8 cellular contexts compared by ENCODE assay signal in the genomic region with DNA sequence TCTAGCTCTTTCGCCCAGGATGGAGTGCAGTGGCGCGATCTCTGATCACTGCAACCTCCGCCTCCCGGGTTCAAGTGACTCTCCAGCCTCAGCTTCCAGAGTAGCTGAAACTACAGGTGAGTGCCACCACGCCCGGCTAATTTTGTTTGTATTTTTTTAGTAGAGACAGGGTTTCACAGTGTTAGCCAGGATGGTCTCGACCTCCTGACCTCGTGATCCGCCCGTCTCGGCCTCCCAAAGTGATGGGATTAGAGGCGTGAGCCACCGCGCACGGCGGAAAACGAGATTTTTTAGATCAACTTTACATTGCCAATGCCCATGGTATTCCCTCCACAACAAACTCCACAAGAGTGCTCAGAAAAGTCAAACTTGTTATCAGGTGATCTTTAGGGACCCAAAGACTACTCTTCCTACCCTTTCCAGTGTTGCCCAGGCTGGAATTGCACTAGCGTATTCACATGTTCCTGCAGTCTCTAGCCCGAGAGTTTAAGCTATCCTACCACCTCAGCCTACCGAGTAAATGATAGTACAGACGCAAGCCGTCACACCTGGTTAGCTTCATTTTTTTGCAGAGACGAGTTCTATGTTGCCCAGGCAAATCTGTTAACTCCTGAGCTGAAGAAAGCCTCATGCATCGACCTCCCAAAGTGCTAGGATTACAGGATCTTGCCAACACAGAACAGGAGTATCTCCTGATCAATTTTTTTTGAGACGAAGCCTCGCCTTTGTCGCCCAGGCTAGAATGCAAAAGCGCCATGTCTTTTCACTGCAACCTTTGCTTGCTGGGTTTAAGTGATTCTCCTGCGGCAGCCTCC.
DNase-seq lines count a peak whose midpoint lies in the region; ATAC-seq, FAIRE-seq and TF ChIP-seq lines count a peak whose summit lies in the region.

No MANE protein-coding gene starts in this region.

- no peak overlapping the region for H2BK12ac ChIP-seq in trophoblast cell (ENCODE audit: low read length)

- POLR2A ChIA-PET in Panc1 (lab: Charles Lee), result interaction anchor here (0.6 to 3.8 kb wide), 9 partner anchors 9 to 1652 kb away, joined by 3 to 46 read pairs (median 9); a partner anchor contains a TSS

- peak overlapping the region; percentile 95 for H3K4me2 ChIP-seq in trophoblast cell (ENCODE audit: low read length)

- H3K27ac ChIP-seq in Panc1 (ENCODE audit: low read length) (peak overlapping the region; percentile 98), trophoblast cell (ENCODE audit: low read depth, low read length) (peak overlapping the region; percentile 39)

- no peak for TF ChIP-seq CTCF in Panc1 (IDR thresholded peaks at IDR 0.05)

- H3K4me3 ChIP-seq in Panc1 (ENCODE audit: low read depth in 2 of 2, low read length in 2 of 2) (peak overlapping the region; percentile 75 to 78), trophoblast cell (ENCODE audit: low read depth, low read length) (peak overlapping the region; percentile 42)

- no peak overlapping the region for H3K14ac ChIP-seq in trophoblast cell (ENCODE audit: low read length)

- no peaks in the 10 kb centered on the region for H3K9me3 ChIP-seq in Panc1 (ENCODE audit: control insufficient read depth, insufficient read depth, low read depth, low read length)
- no peaks in the 10 kb centered on the region for H3K9me3 ChIP-seq in trophoblast cell (ENCODE audit: insufficient read depth, low read depth, low read length)

- peak overlapping the region; percentile 18 for H4K8ac ChIP-seq in trophoblast cell (ENCODE audit: low read depth, low read length)

- H3K36me3 ChIP-seq in Panc1 (ENCODE audit: control insufficient read depth, insufficient read depth, low read length) (no peaks in the 10 kb centered on the region), trophoblast cell (ENCODE audit: control insufficient read depth in 1 of 2, insufficient read depth in 2 of 2, low read length in 2 of 2) (no peaks in the 10 kb centered on the region)

- intact Hi-C loops in Panc1 (cut with micrococcal nuclease; ENCODE audit: unreplicated experiment), result loop anchor here (2.0 to 5.0 kb wide), 2 partner anchors 57 to 69 kb away; a partner anchor contains a TSS

- FAIRE-seq in H54 (lab: Jason Lieb, UNC), result no peak

- DNase-seq in stimulated activated CD4-positive, alpha-beta T cell treated with anti-CD3 and anti-CD28 coated beads, Interleukin-15, amount 100 ng/mL, for 24 hours, result peak; percentile 65
- no peak for DNase-seq in stimulated activated CD4-positive, alpha-beta T cell treated with anti-CD3 and anti-CD28 coated beads, Interleukin-4, amount 100 ng/mL, for 24 hours
- no peak for DNase-seq in Panc1 (ENCODE audit: low read depth, low spot score)
- peak; percentile 77 to 86 for DNase-seq in erythroblast (lab: John Stamatoyannopoulos, UW)
- peak in 1 of 2 donors; percentile 48 for DNase-seq in trophoblast cell
- no peak for DNase-seq in H54 (ENCODE audit: insufficient read length, low spot score)

- no peak overlapping the region for H2AK5ac ChIP-seq in trophoblast cell (ENCODE audit: low read length)

- no CpG with 5 or more reads among the region's 30 CpGs for WGBS in trophoblast cell (ENCODE audit: extremely low coverage, insufficient coverage, insufficient read length)

- TF ChIP-seq POLR2A in erythroblast (IDR thresholded peaks at IDR 0.05; ENCODE audit: low read length) (peak; percentile 25), H54 (IDR thresholded peaks at IDR 0.05; ENCODE audit: low read depth, low read length) (no peak; the same call in 1 of the 2 replicates)

- no peak overlapping the region for H3K23ac ChIP-seq in trophoblast cell (ENCODE audit: low read length)

- H3K4me1 ChIP-seq in Panc1 (ENCODE audit: control insufficient read depth, insufficient read depth, low read length), result peaks cover 18% of the 10 kb centered on the region
- H3K4me1 ChIP-seq in trophoblast cell (ENCODE audit: control insufficient read depth in 1 of 2, insufficient read depth in 2 of 2, low read length in 2 of 2), result peaks cover 2 to 12% of the 10 kb centered on the region in 2 experiments

- H3K4ac ChIP-seq in trophoblast cell (ENCODE audit: low read depth, low read length), result no peak overlapping the region

- no peak overlapping the region for H4K12ac ChIP-seq in trophoblast cell (ENCODE audit: low read depth, low read length)

- H4K91ac ChIP-seq in trophoblast cell (ENCODE audit: low read depth, low read length), result no peak overlapping the region

- H3K79me1 ChIP-seq in trophoblast cell (ENCODE audit: low read length), result peaks cover 12% of the 10 kb centered on the region

- H3K79me2 ChIP-seq in trophoblast cell (ENCODE audit: control insufficient read depth, insufficient read depth, low read length, poor library complexity), result no peaks in the 10 kb centered on the region

- H2BK5ac ChIP-seq in trophoblast cell (ENCODE audit: low read depth, low read length, poor library complexity), result peak overlapping the region; percentile 10

- CTCF ChIA-PET in Panc1 (lab: Charles Lee), result interaction anchor here (0.6 kb wide), 1 partner anchor 1036 kb away, joined by 3 read pairs; no protein-coding TSS in a partner anchor

- peak overlapping the region; percentile 39 for H3K9ac ChIP-seq in trophoblast cell (ENCODE audit: low read length)

- no peak overlapping the region for H2BK120ac ChIP-seq in trophoblast cell (ENCODE audit: insufficient read depth, low read length, poor library complexity)

- ATAC-seq in Panc1 (peak; percentile 3; the same call in 1 of the 2 replicates), HG03280 (IDR thresholded peaks at IDR 0.05; ENCODE audit: unreplicated experiment) (no peak), HG03342 (IDR thresholded peaks at IDR 0.05; ENCODE audit: unreplicated experiment) (no peak)

- BruUV-seq in Panc1 (replicated peaks; lab: Mats Ljungman, UMichigan), result no TSS peak

- in situ Hi-C loops in Panc1 (cut with HindIII; ENCODE audit: low pct_unique_long_range_greater_than_20kb, low sequenced_read_pairs), result no loop called here

- no peak overlapping the region for H2AFZ ChIP-seq in trophoblast cell (ENCODE audit: insufficient read depth, low read length, poor library complexity)

- no peak overlapping the region for H3K18ac ChIP-seq in trophoblast cell (ENCODE audit: low read length)

- H3K27me3 ChIP-seq in Panc1 (ENCODE audit: control insufficient read depth, insufficient read depth, low read length), result no peaks in the 10 kb centered on the region
- H3K27me3 ChIP-seq in trophoblast cell (ENCODE audit: insufficient read depth, low read length), result no peaks in the 10 kb centered on the region

Comparison
In these comparisons a context has a peak if more than half of its experiments do, and no peak if none do; other contexts are left out.
1. DNase-seq: peak in stimulated activated CD4-positive, alpha-beta T cell treated with anti-CD3 and anti-CD28 coated beads, Interleukin-15, amount 100 ng/mL, for 24 hours (single experiment) and erythroblast (2 of 2); none in stimulated activated CD4-positive, alpha-beta T cell treated with anti-CD3 and anti-CD28 coated beads, Interleukin-4, amount 100 ng/mL, for 24 hours (single experiment), Panc1 (single experiment) and H54 (single experiment).